20 cellular contexts compared by ENCODE assay signal in genomic region chr15:69114231-69114937, GRCh38. TPM values are rescaled to one million over a fixed set of nuclear protein-coding genes. Genes with fewer than 3 reads are reported as not detected.
DNase-seq lines count a peak whose midpoint lies in the region; ATAC-seq and TF ChIP-seq lines count a peak whose summit lies in the region.
"Had no signal": no experiment of that assay in that cellular context is flagged by ENCODE, and none has a peak within 500 bp of the region (broad histone marks: within the 10 kb centered on the region; RNA-seq: fewer than 3 reads in every experiment).

No MANE protein-coding gene starts in this region.

- intact Hi-C loops in sigmoid colon (cut with DNase I): no loop called here

- peaks cover 52% of the 10 kb centered on the region for H3K4me1 Mint-ChIP-seq in GM23338
- H3K4me1 Mint-ChIP-seq in activated CD4-positive, alpha-beta T cell treated with anti-CD3 and anti-CD28 coated beads, Interleukin-2, amount 10 ng/mL, durations not matched to agents 7 days and 5 days: no peaks in the 10 kb centered on the region
- H3K4me1 Mint-ChIP-seq: B cell, IgD-negative memory B cell had no signal

- ATAC-seq in GM23338: no peak
- ATAC-seq: activated naive CD4-positive, alpha-beta T cell treated with anti-CD3 and anti-CD28 coated beads, Interleukin-2, amount 50 U/mL, for 72 hours; heart left ventricle; PC-3 had no signal

- H3K27ac ChIP-seq in GM23338 (ENCODE audit: low read depth) (no peak overlapping the region), esophagus (ENCODE audit: low read depth in 2 of 2, low read length in 1 of 2) (peak overlapping the region; percentile 74 to 77), parathyroid adenoma (no peak overlapping the region), sigmoid colon (no peak overlapping the region)
- H3K27ac ChIP-seq: dorsolateral prefrontal cortex, heart left ventricle, SK-N-MC, suprapubic skin had no signal

- no peak overlapping the region for H3K9ac ChIP-seq in parathyroid adenoma

- TF ChIP-seq POLR2A in sigmoid colon (IDR thresholded peaks at IDR 0.05): no peak

- no peak overlapping the region for H3K27ac Mint-ChIP-seq in GM23338
- H3K27ac Mint-ChIP-seq in activated CD4-positive, alpha-beta T cell treated with anti-CD3 and anti-CD28 coated beads, Interleukin-2, amount 10 ng/mL, durations not matched to agents 7 days and 5 days: no peak overlapping the region
- H3K27ac Mint-ChIP-seq: B cell, H9, IgD-negative memory B cell had no signal

- no peak for TF ChIP-seq CTCF in GM23338 (conservative IDR thresholded peaks at IDR 0.05; ENCODE audit: low read depth in 2 of 2)
- TF ChIP-seq CTCF in parathyroid adenoma (IDR thresholded peaks at IDR 0.05): no peak
- no peak for TF ChIP-seq CTCF in sigmoid colon (IDR thresholded peaks at IDR 0.05)

- 46 to 54% methylated on average over 12 of the region's 12 CpGs for whole genome bisulfite sequencing in esophagus, 2 donors
- 28 to 59% methylated on average over 12 of the region's 12 CpGs for WGBS in sigmoid colon, 2 donors

- H3F3A ChIP-seq in GM23338 (replicated peaks; ENCODE audit: low read depth): peaks cover 12% of the 10 kb centered on the region; the same call in 1 of the 2 replicates

- no peaks in the 10 kb centered on the region for H3K9me2 ChIP-seq in GM23338 (ENCODE audit: insufficient read depth)

- peaks cover 41% of the 10 kb centered on the region for H3K4me1 ChIP-seq in GM23338 (ENCODE audit: insufficient read depth)
- peaks cover 0 to 15% of the 10 kb centered on the region in 2 donors for H3K4me1 ChIP-seq in esophagus (ENCODE audit: control insufficient read depth in 2 of 2, insufficient read depth in 2 of 2, low read length in 1 of 2)
- peaks cover 26% of the 10 kb centered on the region for H3K4me1 ChIP-seq in parathyroid adenoma
- no peaks in the 10 kb centered on the region for H3K4me1 ChIP-seq in sigmoid colon

- DNase-seq in GM23338 (ENCODE audit: low spot score) (no peak), SW480 (ENCODE audit: low spot score) (peak; percentile 91), GDM1 (lab: John Stamatoyannopoulos, UW) (no peak), sigmoid colon (no peak)
- no peak for DNase-seq in activated CD4-positive, alpha-beta T cell treated with anti-CD3 and anti-CD28 coated beads, Interleukin-2, amount 10 ng/mL, durations not matched to agents 7 days and 5 days
- DNase-seq: DMS79 treated with DMSO at 0.1 percent for 48 hours; dorsolateral prefrontal cortex; H9; heart left ventricle; NCI-H1105; NCI-H526 treated with DMSO at 0.1 percent for 48 hours; PC-3; stimulated activated CD4-positive, alpha-beta T cell treated with anti-CD3 and anti-CD28 coated beads, Interleukin-4, amount 100 ng/mL, for 1 hour had no signal

- H3K36me3 Mint-ChIP-seq in GM23338 (ENCODE audit: low read depth): no peaks in the 10 kb centered on the region
- no peaks in the 10 kb centered on the region for H3K36me3 Mint-ChIP-seq in activated CD4-positive, alpha-beta T cell treated with anti-CD3 and anti-CD28 coated beads, Interleukin-2, amount 10 ng/mL, durations not matched to agents 7 days and 5 days (ENCODE audit: low read depth)
- H3K36me3 Mint-ChIP-seq: activated naive CD4-positive, alpha-beta T cell treated with anti-CD3 and anti-CD28 coated beads, Interleukin-2, amount 50 U/mL, for 72 hours; IgD-negative memory B cell had no signal

- no peak overlapping the region for H3K4me3 Mint-ChIP-seq in GM23338
- no peak overlapping the region for H3K4me3 Mint-ChIP-seq in activated CD4-positive, alpha-beta T cell treated with anti-CD3 and anti-CD28 coated beads, Interleukin-2, amount 10 ng/mL, durations not matched to agents 7 days and 5 days
- H3K4me3 Mint-ChIP-seq: B cell, H9, IgD-negative memory B cell had no signal

- peaks cover 48% of the 10 kb centered on the region for H3K27me3 ChIP-seq in GM23338 (ENCODE audit: insufficient read depth)
- no peaks in the 10 kb centered on the region for H3K27me3 ChIP-seq in esophagus (ENCODE audit: control insufficient read depth in 1 of 2, insufficient read depth in 2 of 2, low read length in 2 of 2)
- no peaks in the 10 kb centered on the region for H3K27me3 ChIP-seq in parathyroid adenoma (ENCODE audit: control insufficient read depth, insufficient read depth, low read length)
- H3K27me3 ChIP-seq in sigmoid colon: peaks cover 0 to 15% (median 6%) of the 10 kb centered on the region in 3 donors

- TF ChIP-seq EP300 in sigmoid colon (IDR thresholded peaks at IDR 0.05): no peak

- CTCF ChIA-PET in activated CD4-positive, alpha-beta T cell treated with anti-CD3 and anti-CD28 coated beads, Interleukin-2, amount 10 ng/mL, durations not matched to agents 7 days and 5 days (lab: Charles Lee): interaction anchor here (0.5 to 1.4 kb wide), 2 partner anchors 10 to 44 kb away, joined by 3 read pairs; no protein-coding TSS in a partner anchor

- H3K4me3 ChIP-seq in GM23338 (no peak overlapping the region), esophagus (ENCODE audit: low read depth in 1 of 2, low read length in 2 of 2) (no peak overlapping the region), parathyroid adenoma (ENCODE audit: low read depth, low read length) (no peak overlapping the region), sigmoid colon (no peak overlapping the region)
- H3K4me3 ChIP-seq: dorsolateral prefrontal cortex, heart left ventricle, SK-N-MC, suprapubic skin had no signal

- H4K20me1 ChIP-seq in GM23338 (replicated peaks; ENCODE audit: insufficient read depth): no peaks in the 10 kb centered on the region

- no peak overlapping the region for H3K4me2 ChIP-seq in GM23338
- H3K4me2 ChIP-seq in parathyroid adenoma (ENCODE audit: low read length): peak overlapping the region; percentile 10

- H3K9me3 ChIP-seq in esophagus (ENCODE audit: control insufficient read depth in 2 of 2, insufficient read depth in 1 of 2, low read depth in 1 of 2, low read length in 1 of 2) (no peaks in the 10 kb centered on the region), parathyroid adenoma (ENCODE audit: control insufficient read depth, low read length) (no peaks in the 10 kb centered on the region), sigmoid colon (no peaks in the 10 kb centered on the region)
- H3K9me3 ChIP-seq: heart left ventricle, suprapubic skin had no signal

- H3K36me3 ChIP-seq in GM23338 (ENCODE audit: insufficient read depth) (no peaks in the 10 kb centered on the region), esophagus (ENCODE audit: control insufficient read depth in 2 of 2, insufficient read depth in 2 of 2, low read length in 1 of 2) (no peaks in the 10 kb centered on the region), parathyroid adenoma (ENCODE audit: control insufficient read depth, insufficient read depth, low read length) (no peaks in the 10 kb centered on the region), sigmoid colon (no peaks in the 10 kb centered on the region)
- H3K36me3 ChIP-seq: heart left ventricle, suprapubic skin had no signal

- POLR2A ChIA-PET in activated CD4-positive, alpha-beta T cell treated with anti-CD3 and anti-CD28 coated beads, Interleukin-2, amount 10 ng/mL, durations not matched to agents 7 days and 5 days (lab: Charles Lee): no interaction called here

- no peaks in the 10 kb centered on the region; the same call in 2 of the 3 replicates for H3K9me3 Mint-ChIP-seq in GM23338
- no peaks in the 10 kb centered on the region for H3K9me3 Mint-ChIP-seq in activated CD4-positive, alpha-beta T cell treated with anti-CD3 and anti-CD28 coated beads, Interleukin-2, amount 10 ng/mL, durations not matched to agents 7 days and 5 days
- H3K9me3 Mint-ChIP-seq: activated naive CD4-positive, alpha-beta T cell treated with anti-CD3 and anti-CD28 coated beads, Interleukin-2, amount 50 U/mL, for 72 hours; H9; IgD-negative memory B cell had no signal

- H2AFZ ChIP-seq in GM23338: 0 out of 2 replicates have a peak overlapping the region, but pooled peaks have one; percentile 28
- H2AFZ ChIP-seq in parathyroid adenoma: no peak overlapping the region

- H3K27me3 Mint-ChIP-seq in GM23338 (ENCODE audit: insufficient read depth, low read depth, poor library complexity): peaks cover 43% of the 10 kb centered on the region
- H3K27me3 Mint-ChIP-seq in activated CD4-positive, alpha-beta T cell treated with anti-CD3 and anti-CD28 coated beads, Interleukin-2, amount 10 ng/mL, durations not matched to agents 7 days and 5 days: peaks cover 26% of the 10 kb centered on the region

- no peaks in the 10 kb centered on the region for H3K79me2 ChIP-seq in GM23338 (replicated peaks; ENCODE audit: insufficient read depth)
- H3K79me2 ChIP-seq in parathyroid adenoma: no peaks in the 10 kb centered on the region

TF ChIP-seq in GM23338, 12 proteins besides CTCF, POLR2A, EP300 and RAD21:
- no peak for TF ChIP-seq JUNB (IDR thresholded peaks at IDR 0.05; ENCODE audit: unreplicated experiment)

RNA-seq across cellular contexts. Expression of gene GLCE, which starts 46.1 kb away (rescaled TPM):
- total RNA-seq in GM23338 (2014; rRNA removed; shearing (Covaris generic)): 13.8 and 15.5 TPM in 2 replicates
- polyA plus RNA-seq in GM23338 (2016; fragmentation: Nextera tagmentation; extraction: Ambion mirVana): 6.5 and 7.5 TPM in 2 replicates
- polyA plus RNA-seq in esophagus: 10 to 100 TPM in 1 of 2 donors, 1 to 10 TPM in 1; 9.9 to 13.0 TPM
- total RNA-seq in sigmoid colon: 10 to 100 TPM; 10.3 to 19.1 (median 12.7) TPM
- polyA plus RNA-seq in sigmoid colon: 10 to 100 TPM; 12.0 to 24.6 (median 16.7) TPM
- 1 to 10 TPM; 3.8 to 5.0 TPM for total RNA-seq in activated CD4-positive, alpha-beta T cell treated with anti-CD3 and anti-CD28 coated beads, Interleukin-2, amount 10 ng/mL, durations not matched to agents 7 days and 5 days

Comparison
In these comparisons a context has a peak if more than half of its experiments do, and no peak if none do; other contexts are left out.
1. H3K27ac ChIP-seq: peak in esophagus (2 of 2); none in GM23338 (single experiment), parathyroid adenoma (single experiment) and sigmoid colon (0 of 4).